Comparison of ENCODE assay signal across 8 cellular contexts in genomic region chr21:37605006-37605405, GRCh38.
"Had no signal": no experiment of that assay in that cellular context is flagged by ENCODE, and none has a peak within 500 bp of the region (broad histone marks: within the 10 kb centered on the region; RNA-seq: fewer than 3 reads in every experiment).

No MANE protein-coding gene starts in this region.

- ATAC-seq: GM23338, HCT116, HepG2 had no signal

- H3K27ac ChIP-seq: KMS-11 had no signal

- H3K4me1 ChIP-seq: HAP-1 had no signal

- H3K4me1 Mint-ChIP-seq: GM23338 had no signal

- H2AFZ ChIP-seq: GM23338 had no signal

- H3K9me3 Mint-ChIP-seq: GM23338 had no signal

- FAIRE-seq: HepG2 had no signal

- DNase-seq: H7, Karpas-422, KBM-7 had no signal

- H3K36me3 ChIP-seq: HAP-1 had no signal

- H3K27ac Mint-ChIP-seq: GM23338 had no signal

- H3K9ac ChIP-seq: KMS-11 had no signal

- H3K4me3 ChIP-seq: GM23338, HAP-1 had no signal

- H3K9me3 ChIP-seq: HAP-1 had no signal

- H3K4me2 ChIP-seq: GM23338, KMS-11 had no signal

- H3K4me3 Mint-ChIP-seq: GM23338 had no signal
